ENCODE assay signal across 21 cellular contexts in the genomic region with DNA sequence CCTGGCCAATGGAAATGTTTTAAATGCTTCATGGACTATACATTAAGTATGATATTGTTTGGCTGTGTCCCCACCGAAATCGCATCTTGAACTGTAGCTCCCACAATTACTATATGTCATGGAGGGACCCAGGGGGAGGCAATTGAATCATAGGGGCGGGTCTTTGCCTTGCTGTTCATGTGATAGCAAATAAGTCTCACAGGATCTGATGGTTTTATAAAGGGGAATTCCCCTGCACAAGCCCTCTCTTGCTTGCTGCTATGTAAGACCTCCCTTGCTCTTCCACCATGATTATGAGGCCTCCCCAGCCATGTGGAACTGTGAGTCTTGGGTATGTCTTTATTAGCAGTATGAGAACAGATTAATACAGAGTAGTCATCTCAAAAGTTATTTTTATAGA. TPM values are rescaled to one million over a fixed set of nuclear protein-coding genes. Genes with fewer than 3 reads are reported as not detected.
DNase-seq lines count a peak whose midpoint lies in the region; ATAC-seq, FAIRE-seq and TF ChIP-seq lines count a peak whose summit lies in the region.
"Had no signal": no experiment of that assay in that cellular context is flagged by ENCODE, and none has a peak within 500 bp of the region (broad histone marks: within the 10 kb centered on the region; RNA-seq: fewer than 3 reads in every experiment).

No MANE protein-coding gene starts in this region.

- H3K36me3 ChIP-seq in bronchial epithelial cell (ENCODE audit: control insufficient read depth, insufficient read depth, low read length) (no peaks in the 10 kb centered on the region), mesendoderm (ENCODE audit: control insufficient read depth, insufficient read depth, low read length) (no peaks in the 10 kb centered on the region), A673 (ENCODE audit: insufficient read depth, low read length, poor library complexity, severe bottlenecking) (no peaks in the 10 kb centered on the region)
- H3K36me3 ChIP-seq: BLaER1 had no signal

- no peak overlapping the region for H3K27ac Mint-ChIP-seq in activated naive CD8-positive, alpha-beta T cell treated with anti-CD3 and anti-CD28 coated beads, Interleukin-2, amount 50 U/mL, for 24 hours
- H3K27ac Mint-ChIP-seq in activated naive CD8-positive, alpha-beta T cell treated with anti-CD3 and anti-CD28 coated beads for 36 hours: no peak overlapping the region
- H3K27ac Mint-ChIP-seq: B cell; CD4-positive, alpha-beta T cell; CD8-positive, alpha-beta memory T cell; GM23338 had no signal

- H3K79me2 ChIP-seq in mesendoderm (ENCODE audit: control insufficient read depth, insufficient read depth, low read length): no peaks in the 10 kb centered on the region

- CTCF ChIA-PET in A673 (lab: Charles Lee): no interaction called here

- no CpG with 5 or more reads among the region's 3 CpGs for WGBS in mesendoderm (ENCODE audit: extremely low coverage, insufficient coverage, low lambda C conversion rate)

- no peak overlapping the region for H3K27ac ChIP-seq in mesendoderm (ENCODE audit: low read depth, low read length)
- no peak overlapping the region for H3K27ac ChIP-seq in A673 (ENCODE audit: low read depth, low read length, poor library complexity, severe bottlenecking)
- H3K27ac ChIP-seq: BLaER1, C4-2B had no signal

- H4K8ac ChIP-seq in mesendoderm (ENCODE audit: low read depth, low read length): no peak overlapping the region

- no peak overlapping the region for H3K4me2 ChIP-seq in mesendoderm (ENCODE audit: low read length)
- H3K4me2 ChIP-seq: BLaER1 had no signal

- H3K36me3 Mint-ChIP-seq in activated naive CD8-positive, alpha-beta T cell treated with anti-CD3 and anti-CD28 coated beads, Interleukin-2, amount 50 U/mL, for 24 hours (ENCODE audit: low read depth): no peaks in the 10 kb centered on the region
- H3K36me3 Mint-ChIP-seq in activated naive CD8-positive, alpha-beta T cell treated with anti-CD3 and anti-CD28 coated beads for 36 hours: no peaks in the 10 kb centered on the region
- H3K36me3 Mint-ChIP-seq: CD8-positive, alpha-beta memory T cell had no signal

- peak overlapping the region; percentile 77 for H2BK5ac ChIP-seq in mesendoderm (ENCODE audit: low read length)

- peaks cover 4% of the 10 kb centered on the region for H3K27me3 Mint-ChIP-seq in activated naive CD8-positive, alpha-beta T cell treated with anti-CD3 and anti-CD28 coated beads, Interleukin-2, amount 50 U/mL, for 24 hours
- H3K27me3 Mint-ChIP-seq in activated naive CD8-positive, alpha-beta T cell treated with anti-CD3 and anti-CD28 coated beads for 36 hours: no peaks in the 10 kb centered on the region
- H3K27me3 Mint-ChIP-seq: CD4-positive, alpha-beta T cell had no signal

- peak overlapping the region; percentile 54 for H2BK120ac ChIP-seq in mesendoderm (ENCODE audit: low read depth, low read length)

- H2AK5ac ChIP-seq in mesendoderm (ENCODE audit: low read length): no peak overlapping the region

- peak overlapping the region; percentile 12 for H3K4ac ChIP-seq in mesendoderm (ENCODE audit: low read depth, low read length)

- no peak for FAIRE-seq in bronchial epithelial cell (lab: Jason Lieb, UNC)
- FAIRE-seq: D721Med, GM12878, GM19239 had no signal

- H3K79me1 ChIP-seq in mesendoderm (ENCODE audit: low read length): no peaks in the 10 kb centered on the region

- no peak overlapping the region for H3K23ac ChIP-seq in mesendoderm (ENCODE audit: low read length)

- POLR2A ChIA-PET in A673 (lab: Charles Lee; ENCODE audit: low non-redundant PET): no interaction called here

- peaks cover 8% of the 10 kb centered on the region for H3K4me1 ChIP-seq in mesendoderm (ENCODE audit: control insufficient read depth, low read depth, low read length)
- H3K4me1 ChIP-seq in A673 (ENCODE audit: insufficient read depth, low read length, poor library complexity, severe bottlenecking): no peaks in the 10 kb centered on the region

- no peaks in the 10 kb centered on the region for H3K4me1 Mint-ChIP-seq in activated naive CD8-positive, alpha-beta T cell treated with anti-CD3 and anti-CD28 coated beads, Interleukin-2, amount 50 U/mL, for 24 hours
- no peaks in the 10 kb centered on the region for H3K4me1 Mint-ChIP-seq in activated naive CD8-positive, alpha-beta T cell treated with anti-CD3 and anti-CD28 coated beads for 36 hours
- H3K4me1 Mint-ChIP-seq: B cell; CD8-positive, alpha-beta memory T cell had no signal

- intact Hi-C loops in A673 (cut with micrococcal nuclease; ENCODE audit: unreplicated experiment): no loop called here

- TF ChIP-seq CTCF in bronchial epithelial cell (IDR thresholded peaks at IDR 0.05; ENCODE audit: insufficient read depth, low read length, severe bottlenecking) (no peak), epithelial cell of esophagus (IDR thresholded peaks at IDR 0.05; ENCODE audit: insufficient read depth, low read depth, low read length, missing control alignments) (no peak), A673 (conservative IDR thresholded peaks at IDR 0.05; ENCODE audit: low read depth, low read length) (no peak)

- BruUV-seq in A673 (replicated peaks; lab: Mats Ljungman, UMichigan): no TSS peak

- peak overlapping the region; percentile 69 for H3K56ac ChIP-seq in mesendoderm (ENCODE audit: low read length)

- no peak overlapping the region for H4K5ac ChIP-seq in mesendoderm (ENCODE audit: low read length)

- H3K4me3 Mint-ChIP-seq in activated naive CD8-positive, alpha-beta T cell treated with anti-CD3 and anti-CD28 coated beads, Interleukin-2, amount 50 U/mL, for 24 hours: no peak overlapping the region
- no peak overlapping the region for H3K4me3 Mint-ChIP-seq in activated naive CD8-positive, alpha-beta T cell treated with anti-CD3 and anti-CD28 coated beads for 36 hours
- H3K4me3 Mint-ChIP-seq: B cell; CD4-positive, alpha-beta T cell; CD8-positive, alpha-beta memory T cell; GM23338; H9 had no signal

- H3K4me3 ChIP-seq in bronchial epithelial cell (ENCODE audit: low read depth, low read length) (no peak overlapping the region), epithelial cell of esophagus (ENCODE audit: low read length) (no peak overlapping the region), mesendoderm (ENCODE audit: low read length) (no peak overlapping the region), A673 (ENCODE audit: low read depth, low read length, poor library complexity, severe bottlenecking) (no peak overlapping the region)
- H3K4me3 ChIP-seq: BLaER1, GM12878, GM23338 had no signal

- no peak overlapping the region for H3K9ac ChIP-seq in mesendoderm (ENCODE audit: low read length)
- H3K9ac ChIP-seq: BLaER1 had no signal

- no peaks in the 10 kb centered on the region for H3K9me3 ChIP-seq in A673 (ENCODE audit: low read depth, low read length, poor library complexity, severe bottlenecking)
- H3K9me3 ChIP-seq: BLaER1 had no signal

- no peak for DNase-seq in activated naive CD8-positive, alpha-beta T cell treated with anti-CD3 and anti-CD28 coated beads, Interleukin-2, amount 50 U/mL, for 24 hours
- no peak for DNase-seq in activated naive CD8-positive, alpha-beta T cell treated with anti-CD3 and anti-CD28 coated beads for 36 hours
- DNase-seq in bronchial epithelial cell (ENCODE audit: low read depth) (peak; percentile 54), epithelial cell of esophagus (ENCODE audit: low read depth) (peak; percentile 47), mesendoderm (no peak), A673 (ENCODE audit: low spot score) (no peak)
- DNase-seq: CD4-positive, alpha-beta T cell; CD8-positive, alpha-beta memory T cell; DMS 273 treated with DMSO at 0.1 percent for 48 hours; DMS79; EL; GDM1; H9 had no signal

- peak; percentile 59 for ATAC-seq in activated naive CD8-positive, alpha-beta T cell treated with anti-CD3 and anti-CD28 coated beads, Interleukin-2, amount 50 U/mL, for 24 hours
- ATAC-seq: GM12878, GM23338, HCT116 had no signal

- no peaks in the 10 kb centered on the region for H3K9me3 Mint-ChIP-seq in activated naive CD8-positive, alpha-beta T cell treated with anti-CD3 and anti-CD28 coated beads, Interleukin-2, amount 50 U/mL, for 24 hours
- no peaks in the 10 kb centered on the region for H3K9me3 Mint-ChIP-seq in activated naive CD8-positive, alpha-beta T cell treated with anti-CD3 and anti-CD28 coated beads for 36 hours
- H3K9me3 Mint-ChIP-seq: CD4-positive, alpha-beta T cell; GM23338; H9 had no signal

- no peak overlapping the region for H2BK15ac ChIP-seq in mesendoderm (replicated peaks; ENCODE audit: low read depth)

- peak overlapping the region; percentile 87 for H3K18ac ChIP-seq in mesendoderm (ENCODE audit: low read length)

- H3K27me3 ChIP-seq in bronchial epithelial cell (ENCODE audit: control insufficient read depth, insufficient read depth, low read length) (no peaks in the 10 kb centered on the region), mesendoderm (ENCODE audit: insufficient read depth, low read length, poor library complexity) (no peaks in the 10 kb centered on the region), A673 (replicated peaks; ENCODE audit: insufficient read depth, low read depth, low read length, poor library complexity) (no peaks in the 10 kb centered on the region)
- H3K27me3 ChIP-seq: BLaER1 had no signal

RNA-seq across cellular contexts. Expression of a gene that starts 32.4 kb away (rescaled TPM):
- total RNA-seq in activated naive CD8-positive, alpha-beta T cell treated with anti-CD3 and anti-CD28 coated beads for 36 hours: 1 to 10 TPM; 2.4 to 2.5 TPM
- total RNA-seq in bronchial epithelial cell (65.9 and 67.7 TPM in 2 replicates), A673 (2021) (0.41 TPM in 1 of 2 replicates, not detected in the other)
- 29.6 TPM for polyA plus RNA-seq in mesendoderm (2013, experiment 1 of 2)
- polyA plus RNA-seq in mesendoderm (2013, experiment 2 of 2): 29.5 TPM
- total RNA-seq: B cell had no signal

Comparison
In these comparisons a context has a peak if more than half of its experiments do, and no peak if none do; other contexts are left out.
1. DNase-seq: peak in bronchial epithelial cell (single experiment) and epithelial cell of esophagus (single experiment); none in activated naive CD8-positive, alpha-beta T cell treated with anti-CD3 and anti-CD28 coated beads, Interleukin-2, amount 50 U/mL, for 24 hours (single experiment), activated naive CD8-positive, alpha-beta T cell treated with anti-CD3 and anti-CD28 coated beads for 36 hours (single experiment), mesendoderm (single experiment) and A673 (single experiment).
2. RNA of a gene that starts 32.4 kb away (total RNA-seq): 65.9 to 67.7 TPM in bronchial epithelial cell; 2.4 to 2.5 TPM in activated naive CD8-positive, alpha-beta T cell treated with anti-CD3 and anti-CD28 coated beads for 36 hours and 0.41 TPM in A673; every median in the first group is over 10 times any median in the second.